Comparison of ENCODE assay signal across 8 cellular contexts in the genomic region with DNA sequence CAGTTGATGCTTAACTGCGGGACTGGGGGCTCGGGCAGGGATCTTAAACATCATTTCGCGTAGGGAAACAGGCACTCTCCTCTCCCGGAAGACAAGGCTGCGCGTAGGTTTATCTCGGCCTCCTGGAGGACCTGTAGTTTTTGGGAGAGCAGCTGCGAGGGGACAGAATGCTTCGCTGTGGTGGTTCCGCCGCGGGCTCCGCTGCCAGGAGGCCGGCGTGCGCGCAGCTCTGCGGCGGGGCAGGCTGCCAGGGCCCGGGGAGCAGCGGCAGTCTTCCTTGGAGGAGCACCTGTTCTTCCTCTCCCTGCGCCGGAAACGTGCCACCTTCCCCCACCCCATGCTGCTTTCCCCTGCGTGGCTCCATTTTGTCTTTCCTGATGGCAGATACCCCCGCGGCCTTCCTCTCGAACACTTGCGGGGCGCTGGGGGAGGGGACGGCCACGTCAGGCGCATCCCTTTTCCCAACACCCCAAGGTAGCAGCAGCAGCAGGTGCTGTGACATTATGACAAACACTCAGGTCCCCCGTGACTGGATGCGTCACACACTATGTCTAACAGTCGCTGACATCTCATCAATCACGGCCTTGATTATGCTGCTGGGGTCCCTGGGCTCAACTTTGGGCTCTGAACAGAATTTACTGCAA.
A peak's percentile ranks its signal among the peaks of the same experiment; 100 is the strongest.
DNase-seq lines count a peak whose midpoint lies in the region; ATAC-seq, FAIRE-seq and TF ChIP-seq lines count a peak whose summit lies in the region.

No MANE protein-coding gene starts in this region.

- no peaks in the 10 kb centered on the region for H3K9me3 Mint-ChIP-seq in nephron
- H3K9me3 Mint-ChIP-seq in activated T-helper 17 cell treated with anti-CD3 and anti-CD28 coated beads, Interleukin-2, amount 50 U/mL, for 72 hours, result peaks cover 9% of the 10 kb centered on the region

- TF ChIP-seq CTCF in nephron (IDR thresholded peaks at IDR 0.05; ENCODE audit: unreplicated experiment in 3 of 3) (no peak), D721Med (IDR thresholded peaks at IDR 0.05; ENCODE audit: insufficient read depth, missing control alignments) (no peak)

- H3K4me1 Mint-ChIP-seq in nephron, result peaks cover 5% of the 10 kb centered on the region
- H3K4me1 Mint-ChIP-seq in activated T-helper 17 cell treated with anti-CD3 and anti-CD28 coated beads, Interleukin-2, amount 50 U/mL, for 72 hours, result no peaks in the 10 kb centered on the region

- peak overlapping the region; percentile 66 to 77 (median 73) for H3K4me3 Mint-ChIP-seq in nephron
- H3K4me3 Mint-ChIP-seq in activated T-helper 17 cell treated with anti-CD3 and anti-CD28 coated beads, Interleukin-2, amount 50 U/mL, for 72 hours, result no peak overlapping the region

- H3K27me3 Mint-ChIP-seq in nephron (ENCODE audit: low read depth), result peaks cover 9% of the 10 kb centered on the region
- peaks cover 3% of the 10 kb centered on the region for H3K27me3 Mint-ChIP-seq in activated T-helper 17 cell treated with anti-CD3 and anti-CD28 coated beads, Interleukin-2, amount 50 U/mL, for 72 hours

- no peaks in the 10 kb centered on the region for H3K36me3 Mint-ChIP-seq in nephron (ENCODE audit: low read depth)
- H3K36me3 Mint-ChIP-seq in activated T-helper 17 cell treated with anti-CD3 and anti-CD28 coated beads, Interleukin-2, amount 50 U/mL, for 72 hours (ENCODE audit: low read depth), result no peaks in the 10 kb centered on the region

- no peak for ATAC-seq in activated T-helper 17 cell treated with anti-CD3 and anti-CD28 coated beads, Interleukin-2, amount 50 U/mL, for 72 hours (replicated peaks)

- peak; percentile 19 for DNase-seq in AG08395 (ENCODE audit: low spot score)
- DNase-seq in NCI-H446 (lab: John Stamatoyannopoulos, UW), result peak; percentile 66 to 90
- peak; percentile 19 for DNase-seq in fibroblast of peridontal ligament (ENCODE audit: extremely low read depth)
- no peak for DNase-seq in D721Med (ENCODE audit: insufficient read length, low spot score)
- DNase-seq in HUDEP-2 (lab: John Stamatoyannopoulos, UW; ENCODE audit: unreplicated experiment in 76 of 76), result no peak
- DNase-seq in NCI-H226, result no peak

- H3K27ac Mint-ChIP-seq in nephron, result peak overlapping the region; percentile 46 to 69 (median 46)
- no peak overlapping the region for H3K27ac Mint-ChIP-seq in activated T-helper 17 cell treated with anti-CD3 and anti-CD28 coated beads, Interleukin-2, amount 50 U/mL, for 72 hours

- FAIRE-seq in D721Med (lab: Jason Lieb, UNC), result no peak

Comparison
In these comparisons a context has a peak if more than half of its experiments do, and no peak if none do; other contexts are left out.
1. DNase-seq: peak in AG08395 (single experiment), NCI-H446 (2 of 2) and fibroblast of peridontal ligament (single experiment); none in D721Med (single experiment), HUDEP-2 (0 of 76) and NCI-H226 (single experiment).